8 cellular contexts compared by ENCODE assay signal in genomic region chr12:99386907-99387306, GRCh38.
DNase-seq lines count a peak whose midpoint lies in the region; ATAC-seq and TF ChIP-seq lines count a peak whose summit lies in the region.

No MANE protein-coding gene starts in this region.

- no peaks in the 10 kb centered on the region for H3K9me3 ChIP-seq in naive thymus-derived CD4-positive, alpha-beta T cell (ENCODE audit: control insufficient read depth in 2 of 3, low read length in 3 of 3)
- no peaks in the 10 kb centered on the region for H3K9me3 ChIP-seq in thyroid gland

- no peaks in the 10 kb centered on the region for H3K4me1 ChIP-seq in naive thymus-derived CD4-positive, alpha-beta T cell (ENCODE audit: control insufficient read depth in 2 of 2, insufficient read depth in 2 of 2, low read length in 2 of 2)
- no peaks in the 10 kb centered on the region for H3K4me1 ChIP-seq in thyroid gland

- in situ Hi-C loops in brain microvascular endothelial cell (cut with HindIII; ENCODE audit: low pct_ligation_motif_present, low sequenced_read_pairs) = no loop called here

- H3K4me1 Mint-ChIP-seq in naive thymus-derived CD4-positive, alpha-beta T cell = no peaks in the 10 kb centered on the region

- H3K27me3 ChIP-seq in brain microvascular endothelial cell (replicated peaks) (no peaks in the 10 kb centered on the region), thyroid gland (no peaks in the 10 kb centered on the region)
- H3K27me3 ChIP-seq in naive thymus-derived CD4-positive, alpha-beta T cell (ENCODE audit: control insufficient read depth in 2 of 2, insufficient read depth in 2 of 2, low read length in 2 of 2) = no peaks in the 10 kb centered on the region

- CTCF ChIA-PET in AG04449 (lab: Yijun Ruan, JAX) = interaction anchor here (1.1 to 4.1 kb wide), 5 partner anchors 232 to 381 kb away, joined by 3 to 17 read pairs (median 8); no protein-coding TSS in a partner anchor
- CTCF ChIA-PET in naive thymus-derived CD4-positive, alpha-beta T cell (lab: Charles Lee) = no interaction called here

- H3K4me3 ChIP-seq in AG04449 (ENCODE audit: low read depth, low read length) = no peak overlapping the region
- H3K4me3 ChIP-seq in brain microvascular endothelial cell (ENCODE audit: low read depth, low read length) = no peak overlapping the region
- no peak overlapping the region for H3K4me3 ChIP-seq in naive thymus-derived CD4-positive, alpha-beta T cell (ENCODE audit: low read length)
- H3K4me3 ChIP-seq in thyroid gland (replicated peaks in 1 of 3) = no peak overlapping the region

- POLR2A ChIA-PET in AG04449 (lab: Yijun Ruan, JAX) = no interaction called here
- POLR2A ChIA-PET in naive thymus-derived CD4-positive, alpha-beta T cell (lab: Charles Lee) = no interaction called here

- peaks cover 0 to 12% (median 3%) of the 10 kb centered on the region in 11 donors for H3K9me3 Mint-ChIP-seq in naive thymus-derived CD4-positive, alpha-beta T cell

- H3K36me3 ChIP-seq in brain microvascular endothelial cell (replicated peaks) = no peaks in the 10 kb centered on the region
- no peaks in the 10 kb centered on the region for H3K36me3 ChIP-seq in naive thymus-derived CD4-positive, alpha-beta T cell (ENCODE audit: control insufficient read depth in 2 of 3, insufficient read depth in 3 of 3, low read length in 3 of 3)
- H3K36me3 ChIP-seq in thyroid gland = no peaks in the 10 kb centered on the region

- peak; percentile 48 for ATAC-seq in GM21528 (IDR thresholded peaks at IDR 0.05; ENCODE audit: low FRiP score, unreplicated experiment)
- no peak for ATAC-seq in naive thymus-derived CD4-positive, alpha-beta T cell

- H3K27ac ChIP-seq in brain microvascular endothelial cell (no peak overlapping the region), thyroid gland (no peak overlapping the region)
- no peak overlapping the region for H3K27ac ChIP-seq in naive thymus-derived CD4-positive, alpha-beta T cell (ENCODE audit: low read depth, low read length)

- no peaks in the 10 kb centered on the region for H3K27me3 Mint-ChIP-seq in naive thymus-derived CD4-positive, alpha-beta T cell

- DNase-seq in AG04449 (ENCODE audit: low read depth, low spot score) (no peak), NCI-H146 (lab: John Stamatoyannopoulos, UW) (peak; percentile 30), brain microvascular endothelial cell (peak; percentile 11), activated gamma-delta T cell treated with Interleukin-2 at 50 U/mL for 16 hours (no peak), thyroid gland (no peak)
- no peak for DNase-seq in naive thymus-derived CD4-positive, alpha-beta T cell
- DNase-seq in activated naive CD4-positive, alpha-beta T cell (lab: John Stamatoyannopoulos, UW) = no peak

- no peak for TF ChIP-seq POLR2A in thyroid gland (IDR thresholded peaks at IDR 0.05)

- TF ChIP-seq CTCF in AG04449 (IDR thresholded peaks at IDR 0.05; ENCODE audit: insufficient read depth, low read length, missing control alignments) (peak; percentile 27), brain microvascular endothelial cell (IDR thresholded peaks at IDR 0.05; ENCODE audit: low read depth, low read length, missing control alignments) (peak; percentile 54), thyroid gland (IDR thresholded peaks at IDR 0.05) (no peak)

- H3K27ac Mint-ChIP-seq in naive thymus-derived CD4-positive, alpha-beta T cell = no peak overlapping the region

- H3K4me3 Mint-ChIP-seq in naive thymus-derived CD4-positive, alpha-beta T cell = no peak overlapping the region

- WGBS in thyroid gland, 2 donors = 60 to 78% methylated on average over 2 of the region's 2 CpGs

- H3K36me3 Mint-ChIP-seq in naive thymus-derived CD4-positive, alpha-beta T cell = no peaks in the 10 kb centered on the region

- intact Hi-C loops in naive thymus-derived CD4-positive, alpha-beta T cell (cut with micrococcal nuclease) = no loop called here
- intact Hi-C loops in thyroid gland (cut with DNase I) = no loop called here

Comparison
In these comparisons a context has a peak if more than half of its experiments do, and no peak if none do; other contexts are left out.
1. DNase-seq: peak in NCI-H146 (single experiment) and brain microvascular endothelial cell (single experiment); none in AG04449 (single experiment), naive thymus-derived CD4-positive, alpha-beta T cell (0 of 9), activated naive CD4-positive, alpha-beta T cell (0 of 4), activated gamma-delta T cell treated with Interleukin-2 at 50 U/mL for 16 hours (single experiment) and thyroid gland (0 of 2).
2. CTCF ChIP-seq: peak in AG04449 (single experiment) and brain microvascular endothelial cell (single experiment); none in thyroid gland (0 of 6).